17 cellular contexts compared by ENCODE assay signal in the genomic region with DNA sequence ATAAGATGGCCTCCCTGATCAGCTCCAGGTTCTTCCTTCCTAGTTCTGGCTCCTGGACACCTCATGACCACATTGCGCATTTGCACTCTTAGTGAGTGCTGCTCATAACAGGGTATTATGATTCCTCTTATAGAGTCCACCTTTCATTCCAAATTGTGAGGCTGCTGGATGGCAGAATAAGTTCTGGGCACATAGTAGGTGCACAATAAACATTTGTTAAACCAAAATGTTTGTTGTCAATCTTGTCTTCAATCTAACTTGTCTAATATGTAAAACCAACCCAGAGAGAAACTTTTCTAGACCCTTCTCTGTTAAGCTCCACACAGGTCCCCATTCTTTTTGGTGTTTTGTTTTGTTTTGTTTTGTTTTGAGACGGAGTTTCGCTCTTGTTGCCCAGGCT. TPM values are rescaled to one million over a fixed set of nuclear protein-coding genes. Genes with fewer than 3 reads are reported as not detected.
A peak's percentile ranks its signal among the peaks of the same experiment; 100 is the strongest.
DNase-seq lines count a peak whose midpoint lies in the region; FAIRE-seq and TF ChIP-seq lines count a peak whose summit lies in the region.
"Had no signal": no experiment of that assay in that cellular context is flagged by ENCODE, and none has a peak within 500 bp of the region (broad histone marks: within the 10 kb centered on the region; RNA-seq: fewer than 3 reads in every experiment).

No MANE protein-coding gene starts in this region.

- TF ChIP-seq CTCF in HEK293 (tag by site-specific recombination; IDR thresholded peaks at IDR 0.05) = no peak
- no peak for TF ChIP-seq CTCF in chondrocyte (IDR thresholded peaks at IDR 0.05)
- TF ChIP-seq CTCF in tibial artery (IDR thresholded peaks at IDR 0.05) = no peak

- no peaks in the 10 kb centered on the region for H3K36me3 ChIP-seq in HEK293 (ENCODE audit: control insufficient read depth in 2 of 2, insufficient read depth in 1 of 2, low read length in 2 of 2)
- no peaks in the 10 kb centered on the region for H3K36me3 ChIP-seq in muscle layer of duodenum (ENCODE audit: control insufficient read depth in 1 of 2, insufficient read depth in 2 of 2, low read length in 2 of 2)
- H3K36me3 ChIP-seq in tibial artery = no peaks in the 10 kb centered on the region
- H3K36me3 ChIP-seq in mesendoderm (ENCODE audit: control insufficient read depth, insufficient read depth, low read length) = no peaks in the 10 kb centered on the region
- H3K36me3 ChIP-seq: brain microvascular endothelial cell had no signal

- no CpG with 5 or more reads among the region's 3 CpGs for WGBS in mesendoderm (ENCODE audit: extremely low coverage, insufficient coverage, low lambda C conversion rate)

- intact Hi-C loops in tibial artery (cut with DNase I; ENCODE audit: low total_unique reads) = loop anchor here (5.0 kb wide), 1 partner anchor 225 kb away; no protein-coding TSS in a partner anchor

- no peak overlapping the region for H4K5ac ChIP-seq in mesendoderm (ENCODE audit: low read length)

- no peak overlapping the region for H2BK120ac ChIP-seq in mesendoderm (ENCODE audit: low read depth, low read length)

- no peaks in the 10 kb centered on the region for H3K9me3 Mint-ChIP-seq in chondrocyte (ENCODE audit: low read depth)
- H3K9me3 Mint-ChIP-seq: activated naive CD4-positive, alpha-beta T cell treated with anti-CD3 and anti-CD28 coated beads, Interleukin-2, amount 10 ng/mL, durations not matched to agents 7 days and 5 days; naive thymus-derived CD8-positive, alpha-beta T cell had no signal

- no peak overlapping the region for H2BK15ac ChIP-seq in mesendoderm (replicated peaks; ENCODE audit: low read depth)

- H3K4me3 ChIP-seq in HEK293 (ENCODE audit: low read depth, low read length) = no peak overlapping the region
- no peak overlapping the region for H3K4me3 ChIP-seq in muscle layer of duodenum (ENCODE audit: low read depth in 1 of 2, low read length in 2 of 2)
- peak overlapping the region in 1 of 2 donors; percentile 54 for H3K4me3 ChIP-seq in tibial artery
- H3K4me3 ChIP-seq in mesendoderm (ENCODE audit: low read length) = no peak overlapping the region

- H3K18ac ChIP-seq in mesendoderm (ENCODE audit: low read length) = no peak overlapping the region

- POLR2A ChIA-PET in HEK293 (lab: Yijun Ruan, JAX) = no interaction called here

- H3K27me3 ChIP-seq in muscle layer of duodenum (ENCODE audit: low read depth, low read length) (no peaks in the 10 kb centered on the region), tibial artery (no peaks in the 10 kb centered on the region), mesendoderm (ENCODE audit: insufficient read depth, low read length, poor library complexity) (no peaks in the 10 kb centered on the region)

- peak overlapping the region; percentile 71 for H3K4me3 Mint-ChIP-seq in chondrocyte (ENCODE audit: unreplicated experiment)
- H3K4me3 Mint-ChIP-seq: activated naive CD4-positive, alpha-beta T cell treated with anti-CD3 and anti-CD28 coated beads, Interleukin-2, amount 10 ng/mL, durations not matched to agents 7 days and 5 days had no signal

- no peak overlapping the region for H3K56ac ChIP-seq in mesendoderm (ENCODE audit: low read length)

- H3K27ac ChIP-seq in HEK293 (ENCODE audit: extremely low read depth, low read depth, low read length) (no peak overlapping the region; the same call in 1 of the 2 replicates), muscle layer of duodenum (ENCODE audit: low read length) (peak overlapping the region; percentile 40), tibial artery (peak overlapping the region; percentile 81 to 87), mesendoderm (ENCODE audit: low read depth, low read length) (no peak overlapping the region)
- H3K27ac ChIP-seq: brain microvascular endothelial cell had no signal

- H3K9me3 ChIP-seq in HEK293 (ENCODE audit: control insufficient read depth, insufficient read depth, low read depth, low read length) (no peaks in the 10 kb centered on the region), muscle layer of duodenum (ENCODE audit: control insufficient read depth in 1 of 2, low read length in 2 of 2) (no peaks in the 10 kb centered on the region), tibial artery (no peaks in the 10 kb centered on the region)

- H3K27me3 Mint-ChIP-seq in chondrocyte (ENCODE audit: low read depth) = peaks cover 9% of the 10 kb centered on the region

- H3K79me1 ChIP-seq in mesendoderm (ENCODE audit: low read length) = no peaks in the 10 kb centered on the region

- H3K4me1 ChIP-seq in HEK293 (ENCODE audit: control insufficient read depth, insufficient read depth, low read length) = 0 out of 2 replicates have a peak, but pooled peaks cover 5% of the 10 kb centered on the region
- H3K4me1 ChIP-seq in muscle layer of duodenum (ENCODE audit: control insufficient read depth in 1 of 2, insufficient read depth in 2 of 2, low read length in 2 of 2) = peaks cover 0 to 4% of the 10 kb centered on the region in 2 donors
- H3K4me1 ChIP-seq in tibial artery = peaks cover 0 to 56% (median 30%) of the 10 kb centered on the region in 4 donors
- no peaks in the 10 kb centered on the region for H3K4me1 ChIP-seq in mesendoderm (ENCODE audit: control insufficient read depth, low read depth, low read length)

- H2AK5ac ChIP-seq in mesendoderm (ENCODE audit: low read length) = no peak overlapping the region

- H3K23ac ChIP-seq in mesendoderm (ENCODE audit: low read length) = no peak overlapping the region

- H3K79me2 ChIP-seq in mesendoderm (ENCODE audit: control insufficient read depth, insufficient read depth, low read length) = no peaks in the 10 kb centered on the region

- no peak overlapping the region for H3K9ac ChIP-seq in mesendoderm (ENCODE audit: low read length)

- no peak overlapping the region for H3K4me2 ChIP-seq in mesendoderm (ENCODE audit: low read length)

- DNase-seq in chondrocyte (ENCODE audit: low spot score) (no peak), tibial artery (no peak), mesendoderm (no peak), RCC 7860 (ENCODE audit: low spot score) (no peak), ureter (ENCODE audit: low spot score) (no peak)
- no peak for DNase-seq in activated CD8-positive, alpha-beta memory T cell treated with anti-CD3 and anti-CD28 coated beads for 24 hours
- DNase-seq: activated CD4-positive, alpha-beta T cell treated with anti-CD3 and anti-CD28 coated beads for 48 hours; activated naive CD4-positive, alpha-beta T cell treated with anti-CD3 and anti-CD28 coated beads, Interleukin-2, amount 10 ng/mL, durations not matched to agents 7 days and 5 days; activated T-cell treated with anti-CD3 and anti-CD28 coated beads for 4 hours; brain microvascular endothelial cell; NCI-H2107; NCI-H526 treated with DMSO at 0.1 percent for 48 hours; OCI-M1; stimulated activated CD4-positive, alpha-beta T cell treated with anti-CD3 and anti-CD28 coated beads, Interleukin-2, amount 100 ng/mL, for 48 hours had no signal

- H3K4me1 Mint-ChIP-seq in chondrocyte (ENCODE audit: low read depth) = peaks cover 18% of the 10 kb centered on the region
- H3K4me1 Mint-ChIP-seq: activated naive CD4-positive, alpha-beta T cell treated with anti-CD3 and anti-CD28 coated beads, Interleukin-2, amount 10 ng/mL, durations not matched to agents 7 days and 5 days had no signal

- no peak overlapping the region for H3K27ac Mint-ChIP-seq in chondrocyte (ENCODE audit: unreplicated experiment)
- H3K27ac Mint-ChIP-seq: activated naive CD4-positive, alpha-beta T cell treated with anti-CD3 and anti-CD28 coated beads, Interleukin-2, amount 10 ng/mL, durations not matched to agents 7 days and 5 days; naive thymus-derived CD8-positive, alpha-beta T cell had no signal

- no peaks in the 10 kb centered on the region for H3K36me3 Mint-ChIP-seq in chondrocyte (ENCODE audit: low read depth)
- H3K36me3 Mint-ChIP-seq: activated naive CD4-positive, alpha-beta T cell treated with anti-CD3 and anti-CD28 coated beads, Interleukin-2, amount 10 ng/mL, durations not matched to agents 7 days and 5 days; naive thymus-derived CD8-positive, alpha-beta T cell had no signal

- no peak overlapping the region for H4K8ac ChIP-seq in mesendoderm (ENCODE audit: low read depth, low read length)

- no peak overlapping the region for H3K4ac ChIP-seq in mesendoderm (ENCODE audit: low read depth, low read length)

- FAIRE-seq in RCC 7860 (lab: Jason Lieb, UNC) = no peak

- H2BK5ac ChIP-seq in mesendoderm (ENCODE audit: low read length) = no peak overlapping the region

- CTCF ChIA-PET in HEK293 (lab: Yijun Ruan, JAX) = interaction anchor here (0.6 to 5.7 kb wide), 13 partner anchors 8 to 238 kb away, joined by 3 to 86 read pairs (median 4); partner anchors contain the start of genes HTR3B and ZBTB16

TF ChIP-seq in HEK293, 187 proteins besides CTCF, POLR2A, EP300 and RAD21 (continues in another document):
- TF ChIP-seq ZBTB11 (tag by site-specific recombination; conservative IDR thresholded peaks at IDR 0.05; ENCODE audit: low read depth) (no peak), WT1 (tag by site-specific recombination; IDR thresholded peaks at IDR 0.05) (no peak), GFI1B (tag by site-specific recombination; IDR thresholded peaks at IDR 0.05) (no peak), ZSCAN16 (tag by site-specific recombination; IDR thresholded peaks at IDR 0.05) (no peak)

RNA-seq across cellular contexts. Expression of gene ZBTB16, which starts 22.6 kb away (rescaled TPM):
- total RNA-seq in chondrocyte (18.5 to 22.0 TPM (median 21.9 TPM) in 3 replicates), ureter (166 TPM)
- polyA plus RNA-seq in mesendoderm (2013, experiment 1 of 2) = not detected
- 0.03 TPM for polyA plus RNA-seq in mesendoderm (2013, experiment 2 of 2)

Comparison
In these comparisons a context has a peak if more than half of its experiments do, and no peak if none do; other contexts are left out.
1. H3K27ac ChIP-seq: peak in muscle layer of duodenum (single experiment) and tibial artery (2 of 2); none in HEK293 (single experiment) and mesendoderm (single experiment).